In genomic region chr19:39671739-39672363, GRCh38 we compare ENCODE assay signal across 7 cellular contexts. TPM values are rescaled to one million over a fixed set of nuclear protein-coding genes. Genes with fewer than 3 reads are reported as not detected.
DNase-seq lines count a peak whose midpoint lies in the region; ATAC-seq, FAIRE-seq and TF ChIP-seq lines count a peak whose summit lies in the region.

No MANE protein-coding gene starts in this region.

- H4K20me1 ChIP-seq in astrocyte (ENCODE audit: insufficient read depth, low read length): no peaks in the 10 kb centered on the region

- H3K9me3 Mint-ChIP-seq in astrocyte (ENCODE audit: unreplicated experiment): no peaks in the 10 kb centered on the region
- H3K9me3 Mint-ChIP-seq in immature natural killer cell: peaks cover 0 to 2% (median 0%) of the 10 kb centered on the region in 6 donors

- DNase-seq in G401 (ENCODE audit: low spot score) (peak; percentile 41), RKO (ENCODE audit: low spot score) (peak; percentile 71), astrocyte (ENCODE audit: low read depth) (peak; percentile 8), immature natural killer cell (peak; percentile 1 to 15 (median 12))
- peak; percentile 20 for DNase-seq in stimulated activated CD8-positive, alpha-beta memory T cell treated with anti-CD3 and anti-CD28 coated beads, Interleukin-12 subunit alpha, Interleukin-12 subunit beta, amount 100 ng/mL, for 1 hour (ENCODE audit: low read depth)

- in situ Hi-C loops in G401 (cut with HindIII; ENCODE audit: low sequenced_read_pairs): loop anchor here (10.0 kb wide), 1 partner anchor 107 kb away; no protein-coding TSS in a partner anchor

- no peak overlapping the region for H3K27ac ChIP-seq in astrocyte (ENCODE audit: low read depth, low read length)

- H3K27me3 Mint-ChIP-seq in astrocyte (ENCODE audit: low read depth, unreplicated experiment) (peaks cover 36% of the 10 kb centered on the region), immature natural killer cell (ENCODE audit: low read depth in 3 of 3) (peaks cover 5 to 11% (median 6%) of the 10 kb centered on the region in 3 donors)

- no peak overlapping the region for H3K27ac Mint-ChIP-seq in astrocyte (ENCODE audit: unreplicated experiment)
- no peak overlapping the region for H3K27ac Mint-ChIP-seq in immature natural killer cell

- no peaks in the 10 kb centered on the region for H3K9me3 ChIP-seq in astrocyte (ENCODE audit: insufficient read depth, low read depth, low read length)

- no peak overlapping the region for H3K4me3 Mint-ChIP-seq in astrocyte (ENCODE audit: unreplicated experiment)
- H3K4me3 Mint-ChIP-seq in immature natural killer cell: no peak overlapping the region

- no peaks in the 10 kb centered on the region for H3K4me1 Mint-ChIP-seq in astrocyte (ENCODE audit: low read depth, unreplicated experiment)
- H3K4me1 Mint-ChIP-seq in immature natural killer cell: no peaks in the 10 kb centered on the region

- no peak overlapping the region for H3K9ac ChIP-seq in astrocyte (ENCODE audit: low read length)

- TF ChIP-seq CTCF in LNCAP (IDR thresholded peaks at IDR 0.05) (peak; percentile 64), astrocyte (IDR thresholded peaks at IDR 0.05; ENCODE audit: insufficient read depth, low read depth, low read length) (peak; percentile 42)

- FAIRE-seq in astrocyte (lab: Jason Lieb, UNC): no peak

- no peak overlapping the region for H3K4me3 ChIP-seq in astrocyte (ENCODE audit: insufficient read depth, low read depth, low read length)

- H3K4me1 ChIP-seq in astrocyte (ENCODE audit: insufficient read depth, low read length): no peaks in the 10 kb centered on the region

- H3K36me3 ChIP-seq in astrocyte (ENCODE audit: insufficient read depth, low read length): no peaks in the 10 kb centered on the region

- no peak overlapping the region for H2AFZ ChIP-seq in astrocyte (ENCODE audit: low read depth, low read length)

- H3K27me3 ChIP-seq in astrocyte (ENCODE audit: insufficient read depth, low read length): no peaks in the 10 kb centered on the region

- H3K79me2 ChIP-seq in astrocyte (ENCODE audit: insufficient read depth, low read length): no peaks in the 10 kb centered on the region

- H3K36me3 Mint-ChIP-seq in astrocyte (ENCODE audit: low read depth, unreplicated experiment): no peaks in the 10 kb centered on the region
- peaks cover 0 to under 1% (median 0%) of the 10 kb centered on the region in 3 donors for H3K36me3 Mint-ChIP-seq in immature natural killer cell

- ATAC-seq in GM21737 (IDR thresholded peaks at IDR 0.05; ENCODE audit: unreplicated experiment): no peak

- no peak overlapping the region for H3K4me2 ChIP-seq in astrocyte (ENCODE audit: low read length)

RNA-seq across cellular contexts. Expression of gene LGALS16, which starts 16.1 kb away (rescaled TPM):
- total RNA-seq in G401 (2014; rRNA removed; shearing (Covaris generic)): not detected in 2 replicates
- total RNA-seq in astrocyte: not detected in 2 replicates
- polyA plus RNA-seq in immature natural killer cell: not detected

RNA-seq across cellular contexts. Expression of gene LGALS14, which starts 32.4 kb away (rescaled TPM):
- total RNA-seq in G401 (2014; rRNA removed; shearing (Covaris generic)): not detected in 2 replicates
- not detected in 2 replicates for total RNA-seq in astrocyte
- polyA plus RNA-seq in immature natural killer cell: not detected

Comparison
In these comparisons a context has a peak if more than half of its experiments do, and no peak if none do; other contexts are left out.
1. DNase-seq: peak in every context shown above with its lines; median percentile 71 in RKO; 41 in G401; 20 in stimulated activated CD8-positive, alpha-beta memory T cell treated with anti-CD3 and anti-CD28 coated beads, Interleukin-12 subunit alpha, Interleukin-12 subunit beta, amount 100 ng/mL, for 1 hour; 12 in immature natural killer cell; 8 in astrocyte.